29 cellular contexts compared by ENCODE assay signal in genomic region chr5:135450328-135450727, GRCh38. TPM values are rescaled to one million over a fixed set of nuclear protein-coding genes. Genes with fewer than 3 reads are reported as not detected.
"Had no signal": no experiment of that assay in that cellular context is flagged by ENCODE, and none has a peak within 500 bp of the region (broad histone marks: within the 10 kb centered on the region; RNA-seq: fewer than 3 reads in every experiment).

No MANE protein-coding gene starts in this region.

- DNase-seq: activated CD4-positive, alpha-beta T cell treated with anti-CD3 and anti-CD28 coated beads for 36 hours; activated CD8-positive, alpha-beta memory T cell treated with anti-CD3 and anti-CD28 coated beads, Interleukin-2, amount 10 ng/mL, durations not matched to agents 7 days and 5 days; activated CD8-positive, alpha-beta T cell treated with anti-CD3 and anti-CD28 coated beads, Interleukin-2, amount 10 ng/mL, durations not matched to agents 7 days and 5 days; activated naive CD8-positive, alpha-beta T cell treated with anti-CD3 and anti-CD28 coated beads, Interleukin-2, amount 50 U/mL, for 24 hours; activated T-cell treated with anti-CD3 and anti-CD28 coated beads, Interleukin-2, amount 50 U/mL, for 48 hours; dermis blood vessel endothelial cell; effector CD8-positive, alpha-beta T cell; left cardiac atrium; left ventricle myocardium superior; mammary epithelial cell; naive B cell; pancreas; psoas muscle; stimulated activated CD4-positive, alpha-beta T cell treated with anti-CD3 and anti-CD28 coated beads, Interleukin-2, amount 100 ng/mL, for 48 hours; stimulated activated naive CD4-positive, alpha-beta T cell treated with Interleukin-2 at 50 U/mL for 16 hours; T-helper 17 cell; T1000; testis; trophoblast cell; uterus had no signal

- H2AFZ ChIP-seq: hepatocyte had no signal

- H3K4me3 ChIP-seq: breast epithelium, gastroesophageal sphincter, hepatocyte, pancreas, psoas muscle, testis, uterus had no signal

- H3K36me3 ChIP-seq: breast epithelium, gastroesophageal sphincter, pancreas, uterus had no signal

- ATAC-seq: activated CD4-positive, alpha-beta T cell treated with anti-CD3 and anti-CD28 coated beads for 36 hours; activated CD8-positive, alpha-beta T cell treated with anti-CD3 and anti-CD28 coated beads, Interleukin-2, amount 10 ng/mL, durations not matched to agents 7 days and 5 days; activated naive CD8-positive, alpha-beta T cell treated with anti-CD3 and anti-CD28 coated beads, Interleukin-2, amount 50 U/mL, for 24 hours; gastroesophageal sphincter; left cardiac atrium; left ventricle myocardium superior; pancreas; psoas muscle; T-helper 17 cell had no signal

- H3K9me3 ChIP-seq: breast epithelium, gastroesophageal sphincter, pancreas, psoas muscle, testis, uterus had no signal

- H3K27ac ChIP-seq: breast epithelium, gastroesophageal sphincter, hepatocyte, pancreas, psoas muscle, testis, uterus had no signal

- H3K4me2 ChIP-seq: hepatocyte had no signal

- H3K27me3 ChIP-seq: breast epithelium, hepatocyte, pancreas, testis, uterus had no signal

- H3K4me1 ChIP-seq: breast epithelium, gastroesophageal sphincter, pancreas, psoas muscle, testis, uterus had no signal

- H3K79me2 ChIP-seq: hepatocyte had no signal

RNA-seq across cellular contexts. Expression of gene TIFAB, which starts 1.8 kb away (rescaled TPM):
- total RNA-seq: activated B cell treated with CpG ODN at 0.5 μM for 24 hours; activated CD4-positive, alpha-beta T cell treated with anti-CD3 and anti-CD28 coated beads for 36 hours; activated CD8-positive, alpha-beta memory T cell treated with anti-CD3 and anti-CD28 coated beads, Interleukin-2, amount 10 ng/mL, durations not matched to agents 7 days and 5 days; activated CD8-positive, alpha-beta T cell treated with anti-CD3 and anti-CD28 coated beads, Interleukin-2, amount 10 ng/mL, durations not matched to agents 7 days and 5 days; activated T-helper 2 cell treated with anti-CD3 and anti-CD28 coated beads, Interferon-gamma antibody, Interleukin-2, Interleukin-4, amounts not matched to agents 10 μg/mL and 5 μg/mL and 100 μg/mL, durations not matched to agents 14 hours and 24 hours and 36 hours; breast epithelium; dermis blood vessel endothelial cell; epithelial cell of proximal tubule; gastroesophageal sphincter; hepatocyte; left cardiac atrium; left ventricle myocardium superior; mammary epithelial cell; mesothelial cell of epicardium; psoas muscle had no signal
- polyA plus RNA-seq: hepatocyte, keratinocyte, mammary epithelial cell, neural cell, pancreas had no signal

RNA-seq across cellular contexts. Expression of gene DCANP1, which starts 3.2 kb away (rescaled TPM):
- total RNA-seq: activated B cell treated with CpG ODN at 0.5 μM for 24 hours; activated CD4-positive, alpha-beta T cell treated with anti-CD3 and anti-CD28 coated beads for 36 hours; activated CD8-positive, alpha-beta memory T cell treated with anti-CD3 and anti-CD28 coated beads, Interleukin-2, amount 10 ng/mL, durations not matched to agents 7 days and 5 days; activated CD8-positive, alpha-beta T cell treated with anti-CD3 and anti-CD28 coated beads, Interleukin-2, amount 10 ng/mL, durations not matched to agents 7 days and 5 days; activated T-helper 2 cell treated with anti-CD3 and anti-CD28 coated beads, Interferon-gamma antibody, Interleukin-2, Interleukin-4, amounts not matched to agents 10 μg/mL and 5 μg/mL and 100 μg/mL, durations not matched to agents 14 hours and 24 hours and 36 hours; breast epithelium; dermis blood vessel endothelial cell; epithelial cell of proximal tubule; gastroesophageal sphincter; hepatocyte; left cardiac atrium; left ventricle myocardium superior; mammary epithelial cell; mesothelial cell of epicardium; pancreas; psoas muscle; testis; uterus had no signal
- polyA plus RNA-seq: hepatocyte, keratinocyte, mammary epithelial cell, neural cell, pancreas had no signal
